ENCODE assay signal across 8 cellular contexts in genomic region chr19:35013047-35013819, GRCh38.
DNase-seq lines count a peak whose midpoint lies in the region; ATAC-seq and TF ChIP-seq lines count a peak whose summit lies in the region.

No MANE protein-coding gene starts in this region.

- H3K4me3 ChIP-seq in GM12864 (ENCODE audit: low read depth, low read length) = no peak overlapping the region
- no peak overlapping the region for H3K4me3 ChIP-seq in coronary artery

- TF ChIP-seq CTCF in GM12864 (IDR thresholded peaks at IDR 0.05; ENCODE audit: low read depth, low read length, missing control alignments) (peak; percentile 97), coronary artery (IDR thresholded peaks at IDR 0.05) (peak; percentile 94)

- peak overlapping the region in 1 of 2 donors; percentile 44 for H3K27ac ChIP-seq in coronary artery

- ATAC-seq in HG03045 (IDR thresholded peaks at IDR 0.05; ENCODE audit: unreplicated experiment) (no peak), GM21367 (IDR thresholded peaks at IDR 0.05; ENCODE audit: unreplicated experiment) (no peak)

- DNase-seq in GM12864 (ENCODE audit: low read depth) = no peak
- DNase-seq in MV-4-11 (lab: John Stamatoyannopoulos, UW) = peak; percentile 53
- DNase-seq in activated CD4-positive, alpha-beta T cell treated with anti-CD3 and anti-CD28 coated beads, Interleukin-2, amount 50 U/mL, for 24 hours (ENCODE audit: low read depth in 1 of 2, low spot score in 1 of 2) = peak; percentile 77 to 78
- peak; percentile 75 for DNase-seq in coronary artery (ENCODE audit: low spot score)
- peak; percentile 58 for DNase-seq in medulla oblongata (ENCODE audit: extremely low spot score)
- peak; percentile 64 to 78 for DNase-seq in stimulated activated CD8-positive, alpha-beta memory T cell treated with anti-CD3 and anti-CD28 coated beads, Interleukin-2, amount 100 ng/mL, for 48 hours (ENCODE audit: low read depth in 2 of 2)
